In genomic region chr2:216857131-216857550, GRCh38 we compare ENCODE assay signal across 11 cellular contexts. TPM values are rescaled to one million over a fixed set of nuclear protein-coding genes. Genes with fewer than 3 reads are reported as not detected.
DNase-seq lines count a peak whose midpoint lies in the region.
"Had no signal": no experiment of that assay in that cellular context is flagged by ENCODE, and none has a peak within 500 bp of the region (broad histone marks: within the 10 kb centered on the region; RNA-seq: fewer than 3 reads in every experiment).

No MANE protein-coding gene starts in this region.

- DNase-seq in Daoy (ENCODE audit: low read depth) (peak; percentile 42), LHCN-M2 (ENCODE audit: low read depth) (peak; percentile 26), brain pericyte (ENCODE audit: low read depth, low spot score) (peak; percentile 66), renal cortical epithelial cell (ENCODE audit: low read depth) (peak; percentile 55), COLO668 (lab: John Stamatoyannopoulos, UW; ENCODE audit: unreplicated experiment) (no peak), SW480 (ENCODE audit: low spot score) (no peak)
- DNase-seq in activated CD8-positive, alpha-beta memory T cell treated with anti-CD3 and anti-CD28 coated beads, Interleukin-2, amount 50 U/mL, for 4 hours, result no peak
- DNase-seq: SHP77 treated with DMSO at 0.1 percent for 48 hours; stimulated activated CD4-positive, alpha-beta T cell treated with anti-CD3 and anti-CD28 coated beads, Interleukin-12 subunit alpha, Interleukin-12 subunit beta, amount 100 ng/mL, for 4 hours had no signal

RNA-seq across cellular contexts. Expression of gene TNP1, which starts 2.7 kb away (rescaled TPM):
- total RNA-seq in Daoy (2014; rRNA removed; shearing (Covaris generic)), result not detected in 2 replicates
- total RNA-seq in LHCN-M2 (2014; rRNA removed), result not detected in 2 replicates
- polyA plus RNA-seq in LHCN-M2 (2012), result not detected
- not detected in 2 replicates for total RNA-seq in renal cortical epithelial cell
- total RNA-seq: cerebellum, mononuclear cell had no signal

Comparison
In these comparisons a context has a peak if more than half of its experiments do, and no peak if none do; other contexts are left out.
1. DNase-seq: peak in Daoy (single experiment), LHCN-M2 (single experiment), brain pericyte (single experiment) and renal cortical epithelial cell (single experiment); none in COLO668 (single experiment), activated CD8-positive, alpha-beta memory T cell treated with anti-CD3 and anti-CD28 coated beads, Interleukin-2, amount 50 U/mL, for 4 hours (single experiment) and SW480 (single experiment).